1 cellular context compared by ENCODE assay signal in the genomic region with DNA sequence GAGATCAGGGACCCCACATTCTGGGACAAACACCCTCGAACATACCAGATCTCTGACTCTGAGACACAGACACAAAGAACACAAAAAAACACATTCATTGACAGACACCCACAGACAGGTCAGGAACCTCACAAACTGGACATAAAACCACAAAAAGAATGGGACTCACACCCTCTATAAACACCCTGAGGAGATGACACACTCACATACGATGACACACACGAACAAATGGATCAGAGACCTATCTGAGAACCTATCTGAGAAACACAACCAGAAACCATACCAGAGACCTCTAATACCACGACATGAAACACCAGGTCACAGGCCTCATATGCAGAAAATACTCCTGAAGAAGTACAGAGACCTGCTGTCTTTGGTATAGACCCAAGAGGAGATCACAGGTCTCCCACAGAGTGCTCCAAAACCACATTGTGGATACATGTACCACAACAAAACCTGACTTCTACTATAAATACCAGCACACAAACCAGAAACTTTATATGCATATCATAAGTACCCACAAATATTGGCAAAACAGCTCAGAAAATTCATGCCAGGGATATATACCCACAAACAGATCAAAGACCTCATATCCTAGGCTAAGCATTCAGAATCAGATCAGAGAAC.
TF ChIP-seq lines count a peak whose summit lies in the region.

No MANE protein-coding gene starts in this region.

TF ChIP-seq in HepG2, 621 proteins besides CTCF, POLR2A, EP300 and RAD21:
- TF ChIP-seq ESRRA (CRISPR knock-in tag; IDR thresholded peaks at IDR 0.05; ENCODE audit: low read depth) (no peak), ZNF431 (CRISPR knock-in tag; IDR thresholded peaks at IDR 0.05; ENCODE audit: borderline replicate concordance, low read depth) (no peak), JUNB (CRISPR knock-in tag; IDR thresholded peaks at IDR 0.05; ENCODE audit: borderline replicate concordance) (no peak), MEF2D (CRISPR knock-in tag; IDR thresholded peaks at IDR 0.05) (no peak), REXO4 (CRISPR knock-in tag; IDR thresholded peaks at IDR 0.05; ENCODE audit: borderline replicate concordance) (no peak), SATB2 (CRISPR knock-in tag; IDR thresholded peaks at IDR 0.05) (no peak), ZNF496 (CRISPR knock-in tag; IDR thresholded peaks at IDR 0.05; ENCODE audit: insufficient replicate concordance) (no peak), CBX2 (IDR thresholded peaks at IDR 0.05; ENCODE audit: low read depth, low read length) (no peak), CBX2 (CRISPR knock-in tag; IDR thresholded peaks at IDR 0.05; ENCODE audit: low read depth) (no peak), ZNF207 (IDR thresholded peaks at IDR 0.05; ENCODE audit: borderline replicate concordance) (no peak), ZNF546 (CRISPR knock-in tag; conservative IDR thresholded peaks at IDR 0.05) (no peak), ZNF441 (CRISPR knock-in tag; IDR thresholded peaks at IDR 0.05; ENCODE audit: borderline replicate concordance) (no peak)
- TF ChIP-seq, protein P1, sequence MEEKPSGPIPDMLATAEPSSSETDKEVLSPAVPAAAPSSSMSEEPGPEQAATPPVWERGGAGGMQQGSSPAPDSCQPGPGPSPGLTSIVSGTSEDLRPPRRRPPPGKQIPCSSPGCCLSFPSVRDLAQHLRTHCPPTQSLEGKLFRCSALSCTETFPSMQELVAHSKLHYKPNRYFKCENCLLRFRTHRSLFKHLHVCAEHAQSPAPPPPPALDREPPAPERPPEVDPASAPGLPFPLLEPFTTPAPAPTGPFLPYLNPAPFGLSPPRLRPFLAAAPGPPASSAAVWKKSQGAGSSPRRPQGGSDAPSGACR (CRISPR knock-in tag; IDR thresholded peaks at IDR 0.05) = no peak
- TF ChIP-seq, protein P2, sequence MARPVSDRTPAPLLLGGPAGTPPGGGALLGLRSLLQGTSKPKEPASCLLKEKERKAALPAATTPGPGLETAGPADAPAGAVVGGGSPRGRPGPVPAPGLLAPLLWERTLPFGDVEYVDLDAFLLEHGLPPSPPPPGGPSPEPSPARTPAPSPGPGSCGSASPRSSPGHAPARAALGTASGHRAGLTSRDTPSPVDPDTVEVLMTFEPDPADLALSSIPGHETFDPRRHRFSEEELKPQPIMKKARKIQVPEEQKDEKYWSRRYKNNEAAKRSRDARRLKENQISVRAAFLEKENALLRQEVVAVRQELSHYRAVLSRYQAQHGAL (CRISPR knock-in tag; IDR thresholded peaks at IDR 0.05; ENCODE audit: not compliant biosample characterization) = no peak
- TF ChIP-seq, protein P3, sequence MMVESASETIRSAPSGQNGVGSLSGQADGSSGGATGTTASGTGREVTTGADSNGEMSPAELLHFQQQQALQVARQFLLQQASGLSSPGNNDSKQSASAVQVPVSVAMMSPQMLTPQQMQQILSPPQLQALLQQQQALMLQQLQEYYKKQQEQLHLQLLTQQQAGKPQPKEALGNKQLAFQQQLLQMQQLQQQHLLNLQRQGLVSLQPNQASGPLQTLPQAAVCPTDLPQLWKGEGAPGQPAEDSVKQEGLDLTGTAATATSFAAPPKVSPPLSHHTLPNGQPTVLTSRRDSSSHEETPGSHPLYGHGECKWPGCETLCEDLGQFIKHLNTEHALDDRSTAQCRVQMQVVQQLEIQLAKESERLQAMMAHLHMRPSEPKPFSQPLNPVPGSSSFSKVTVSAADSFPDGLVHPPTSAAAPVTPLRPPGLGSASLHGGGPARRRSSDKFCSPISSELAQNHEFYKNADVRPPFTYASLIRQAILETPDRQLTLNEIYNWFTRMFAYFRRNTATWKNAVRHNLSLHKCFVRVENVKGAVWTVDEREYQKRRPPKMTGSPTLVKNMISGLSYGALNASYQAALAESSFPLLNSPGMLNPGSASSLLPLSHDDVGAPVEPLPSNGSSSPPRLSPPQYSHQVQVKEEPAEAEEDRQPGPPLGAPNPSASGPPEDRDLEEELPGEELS (CRISPR knock-in tag; IDR thresholded peaks at IDR 0.05) = no peak
- TF ChIP-seq, protein P4, sequence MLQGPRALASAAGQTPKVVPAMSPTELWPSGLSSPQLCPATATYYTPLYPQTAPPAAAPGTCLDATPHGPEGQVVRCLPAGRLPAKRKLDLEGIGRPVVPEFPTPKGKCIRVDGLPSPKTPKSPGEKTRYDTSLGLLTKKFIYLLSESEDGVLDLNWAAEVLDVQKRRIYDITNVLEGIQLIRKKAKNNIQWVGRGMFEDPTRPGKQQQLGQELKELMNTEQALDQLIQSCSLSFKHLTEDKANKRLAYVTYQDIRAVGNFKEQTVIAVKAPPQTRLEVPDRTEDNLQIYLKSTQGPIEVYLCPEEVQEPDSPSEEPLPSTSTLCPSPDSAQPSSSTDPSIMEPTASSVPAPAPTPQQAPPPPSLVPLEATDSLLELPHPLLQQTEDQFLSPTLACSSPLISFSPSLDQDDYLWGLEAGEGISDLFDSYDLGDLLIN (CRISPR knock-in tag; IDR thresholded peaks at IDR 0.05; ENCODE audit: borderline replicate concordance) = no peak
- TF ChIP-seq, protein P5, sequence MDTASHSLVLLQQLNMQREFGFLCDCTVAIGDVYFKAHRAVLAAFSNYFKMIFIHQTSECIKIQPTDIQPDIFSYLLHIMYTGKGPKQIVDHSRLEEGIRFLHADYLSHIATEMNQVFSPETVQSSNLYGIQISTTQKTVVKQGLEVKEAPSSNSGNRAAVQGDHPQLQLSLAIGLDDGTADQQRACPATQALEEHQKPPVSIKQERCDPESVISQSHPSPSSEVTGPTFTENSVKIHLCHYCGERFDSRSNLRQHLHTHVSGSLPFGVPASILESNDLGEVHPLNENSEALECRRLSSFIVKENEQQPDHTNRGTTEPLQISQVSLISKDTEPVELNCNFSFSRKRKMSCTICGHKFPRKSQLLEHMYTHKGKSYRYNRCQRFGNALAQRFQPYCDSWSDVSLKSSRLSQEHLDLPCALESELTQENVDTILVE (CRISPR knock-in tag; IDR thresholded peaks at IDR 0.05) = no peak
- TF ChIP-seq, protein P6, sequence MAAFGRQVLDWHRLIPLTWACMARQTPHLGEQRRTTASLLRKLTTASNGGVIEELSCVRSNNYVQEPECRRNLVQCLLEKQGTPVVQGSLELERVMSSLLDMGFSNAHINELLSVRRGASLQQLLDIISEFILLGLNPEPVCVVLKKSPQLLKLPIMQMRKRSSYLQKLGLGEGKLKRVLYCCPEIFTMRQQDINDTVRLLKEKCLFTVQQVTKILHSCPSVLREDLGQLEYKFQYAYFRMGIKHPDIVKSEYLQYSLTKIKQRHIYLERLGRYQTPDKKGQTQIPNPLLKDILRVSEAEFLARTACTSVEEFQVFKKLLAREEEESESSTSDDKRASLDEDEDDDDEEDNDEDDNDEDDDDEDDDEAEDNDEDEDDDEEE (CRISPR knock-in tag; IDR thresholded peaks at IDR 0.05) = no peak
